Comparison of ENCODE assay signal across 15 cellular contexts in the genomic region with DNA sequence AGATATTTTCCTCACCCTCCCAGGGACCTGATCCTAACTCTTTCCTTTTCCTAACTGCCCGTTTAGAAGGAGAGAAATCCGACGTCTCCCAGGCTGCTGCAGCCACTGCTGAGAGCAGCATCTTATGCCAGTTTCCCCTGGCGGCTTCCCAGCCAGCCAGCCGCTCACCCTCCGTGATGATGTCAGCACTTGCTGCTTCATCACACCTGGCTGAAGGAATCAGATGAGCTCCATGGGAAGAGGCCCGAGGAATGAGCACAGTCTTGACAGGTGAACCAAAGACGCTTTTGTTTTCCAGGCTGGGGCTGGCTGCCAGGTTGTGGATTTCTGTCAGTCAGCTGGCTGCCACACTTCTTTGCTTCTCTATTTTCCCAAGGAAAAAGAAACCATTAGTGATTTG.
DNase-seq lines count a peak whose midpoint lies in the region; ATAC-seq and TF ChIP-seq lines count a peak whose summit lies in the region.
"Had no signal": no experiment of that assay in that cellular context is flagged by ENCODE, and none has a peak within 500 bp of the region (broad histone marks: within the 10 kb centered on the region; RNA-seq: fewer than 3 reads in every experiment).

No MANE protein-coding gene starts in this region.

- H3K9me3 ChIP-seq in mammary epithelial cell (replicated peaks; ENCODE audit: insufficient read depth, low read length): no peaks in the 10 kb centered on the region

- no peak overlapping the region for H3K4me3 Mint-ChIP-seq in Calu3 (ENCODE audit: low read depth, unreplicated experiment)
- H3K4me3 Mint-ChIP-seq: activated B cell treated with CpG ODN at 0.5 μM for 24 hours, naive B cell had no signal

- H3K36me3 Mint-ChIP-seq in Calu3 (ENCODE audit: insufficient read depth, unreplicated experiment): no peaks in the 10 kb centered on the region
- H3K36me3 Mint-ChIP-seq: naive B cell had no signal

- no peak overlapping the region for H3K9ac ChIP-seq in mammary epithelial cell (ENCODE audit: insufficient read depth, low read length)

- WGBS in mammary epithelial cell (ENCODE audit: low coverage, missing lambda C conversion rate): 0% methylated on average over 7 of the region's 8 CpGs

- no peaks in the 10 kb centered on the region for H3K9me3 Mint-ChIP-seq in Calu3 (ENCODE audit: low read depth, unreplicated experiment)

- H3K27ac ChIP-seq in mammary epithelial cell (ENCODE audit: insufficient read depth, low read depth, low read length): no peak overlapping the region

- H3K4me1 Mint-ChIP-seq in Calu3 (ENCODE audit: low read depth, unreplicated experiment): no peaks in the 10 kb centered on the region
- H3K4me1 Mint-ChIP-seq: activated B cell treated with CpG ODN at 0.5 μM for 24 hours, naive B cell had no signal

- H3K4me1 ChIP-seq in mammary epithelial cell (ENCODE audit: insufficient read depth, low read length): peaks cover 10% of the 10 kb centered on the region
- H3K4me1 ChIP-seq: HAP-1 had no signal

- no peaks in the 10 kb centered on the region for H3K36me3 ChIP-seq in mammary epithelial cell (ENCODE audit: insufficient read depth, low read length)
- H3K36me3 ChIP-seq: HAP-1 had no signal

- in situ Hi-C loops in mammary epithelial cell (cut with MboI; ENCODE audit: low sequenced_read_pairs in 2 of 2): no loop called here

- peak overlapping the region; percentile 10 for H3K4me2 ChIP-seq in mammary epithelial cell (ENCODE audit: insufficient read depth, low read depth, low read length)

- intact Hi-C loops in Calu3 (cut with micrococcal nuclease; ENCODE audit: unreplicated experiment) (no loop called here), mammary epithelial cell (cut with micrococcal nuclease) (no loop called here)

- no peaks in the 10 kb centered on the region for H3K79me2 ChIP-seq in mammary epithelial cell (ENCODE audit: insufficient read depth, low read length)

- CTCF ChIA-PET in Calu3 (lab: Charles Lee) (no interaction called here), mammary epithelial cell (lab: Charles Lee; ENCODE audit: low non-redundant PET) (no interaction called here)

- TF ChIP-seq CTCF in Calu3 (IDR thresholded peaks at IDR 0.05; ENCODE audit: unreplicated experiment) (no peak), LNCaP clone FGC (IDR thresholded peaks at IDR 0.05; ENCODE audit: control insufficient read depth, extremely low read depth, insufficient read depth) (no peak), mammary epithelial cell (conservative IDR thresholded peaks at IDR 0.05 in 1 of 2, IDR thresholded peaks at IDR 0.05 in 1 of 2; ENCODE audit: extremely low read depth in 1 of 2, insufficient read depth in 1 of 2, low read depth in 1 of 2, low read length in 2 of 2) (no peak)

- DNase-seq in Calu3 (peak; percentile 5), LNCaP clone FGC (ENCODE audit: low read depth) (peak; percentile 10), mammary epithelial cell (peak; percentile 43), myocyte (ENCODE audit: low read depth) (peak; percentile 59), NCI-H1694 (lab: John Stamatoyannopoulos, UW) (no peak), NCI-H748 treated with DMSO at 0.1 percent for 48 hours (lab: John Stamatoyannopoulos, UW) (no peak)
- DNase-seq in activated CD4-positive, alpha-beta T cell treated with anti-CD3 and anti-CD28 coated beads, Interleukin-2, amount 50 U/mL, for 48 hours: no peak
- DNase-seq: activated B cell treated with CpG ODN at 0.5 μM for 24 hours; activated T-cell treated with anti-CD3 and anti-CD28 coated beads, Interleukin-2, amount 50 U/mL, for 1 hour; naive B cell; NCI-H524; SIG-M5; stimulated activated CD4-positive, alpha-beta T cell treated with anti-CD3 and anti-CD28 coated beads, Interleukin-15, amount 100 ng/mL, for 24 hours had no signal

- dilution Hi-C loops in mammary epithelial cell (cut with HindIII; ENCODE audit: low sequenced_read_pairs): no loop called here

- no TSS peak for BruUV-seq in Calu3 (replicated peaks; lab: Mats Ljungman, UMichigan)
- BruUV-seq in mammary epithelial cell (replicated peaks; lab: Mats Ljungman, UMichigan): no TSS peak

- no peak overlapping the region for H3K4me3 ChIP-seq in LNCaP clone FGC (ENCODE audit: low read depth, low read length)
- no peak overlapping the region for H3K4me3 ChIP-seq in mammary epithelial cell (replicated peaks in 1 of 3; ENCODE audit: insufficient read depth in 1 of 3, low read depth in 2 of 3, low read length in 3 of 3)
- H3K4me3 ChIP-seq: HAP-1 had no signal

- ATAC-seq in HG02642 (IDR thresholded peaks at IDR 0.05; ENCODE audit: poor library complexity, unreplicated experiment): no peak

- H2AFZ ChIP-seq in mammary epithelial cell (ENCODE audit: low read depth, low read length): peak overlapping the region; percentile 15

- no peaks in the 10 kb centered on the region for H3K27me3 Mint-ChIP-seq in Calu3 (ENCODE audit: unreplicated experiment)

- no peak overlapping the region for H3K27ac Mint-ChIP-seq in Calu3 (ENCODE audit: unreplicated experiment)
- H3K27ac Mint-ChIP-seq: activated B cell treated with CpG ODN at 0.5 μM for 24 hours, naive B cell had no signal

- no peaks in the 10 kb centered on the region for H3K27me3 ChIP-seq in mammary epithelial cell (ENCODE audit: insufficient read depth, low read length)

- H4K20me1 ChIP-seq in mammary epithelial cell (ENCODE audit: insufficient read depth, low read length): no peaks in the 10 kb centered on the region

Comparison
In these comparisons a context has a peak if more than half of its experiments do, and no peak if none do; other contexts are left out.
1. DNase-seq: peak in Calu3 (single experiment), LNCaP clone FGC (single experiment), mammary epithelial cell (single experiment) and myocyte (single experiment); none in NCI-H1694 (single experiment), NCI-H748 treated with DMSO at 0.1 percent for 48 hours (single experiment) and activated CD4-positive, alpha-beta T cell treated with anti-CD3 and anti-CD28 coated beads, Interleukin-2, amount 50 U/mL, for 48 hours (0 of 2).